Comparison of ENCODE assay signal across 1 cellular context in the genomic region with DNA sequence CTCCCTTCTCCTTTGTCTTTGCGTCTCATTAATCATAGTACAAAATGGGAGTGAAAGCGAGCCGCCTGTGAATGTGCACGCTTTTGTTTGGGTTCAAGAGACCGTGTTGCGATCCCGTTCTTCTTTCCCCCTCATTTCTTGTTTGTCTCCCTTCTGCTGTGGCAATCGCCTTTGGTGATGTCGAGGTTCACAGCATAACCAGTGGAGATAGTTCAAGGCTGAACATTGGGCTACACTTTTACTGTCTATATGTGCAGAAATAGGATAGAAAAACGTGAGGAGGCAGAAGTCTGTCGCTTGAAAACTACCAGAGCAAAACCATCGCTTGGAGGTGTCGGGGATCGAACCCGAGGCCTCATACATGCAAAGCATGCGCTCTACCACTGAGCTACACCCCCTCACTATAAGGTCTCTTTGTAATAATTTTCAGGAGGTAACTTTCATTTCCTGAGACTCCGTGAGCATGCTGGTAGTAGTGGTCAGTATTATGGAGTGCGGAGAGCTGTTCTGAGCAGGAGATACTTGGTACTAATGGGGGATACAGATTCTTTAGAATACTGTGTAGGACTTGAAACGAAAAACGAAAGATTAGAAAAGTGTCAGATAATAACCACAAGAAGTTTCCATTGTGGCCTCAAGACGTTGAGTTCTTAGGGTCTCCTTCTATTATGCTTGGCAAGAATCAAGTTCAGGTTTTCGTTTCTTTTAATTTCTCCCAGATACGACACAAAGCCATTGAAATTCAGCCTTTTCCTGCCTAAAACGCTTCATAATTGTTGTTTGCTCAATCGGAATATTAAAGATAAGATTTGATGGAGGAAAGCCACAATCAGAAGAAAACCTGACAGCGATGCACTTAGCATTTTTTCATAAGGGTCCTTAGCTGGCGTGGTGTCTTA.
TF ChIP-seq lines count a peak whose summit lies in the region.

No MANE protein-coding gene starts in this region.

TF ChIP-seq in K562, 482 proteins besides CTCF, POLR2A, EP300 and RAD21 (continued from another document and continues in another):
- TF ChIP-seq, protein P1, sequence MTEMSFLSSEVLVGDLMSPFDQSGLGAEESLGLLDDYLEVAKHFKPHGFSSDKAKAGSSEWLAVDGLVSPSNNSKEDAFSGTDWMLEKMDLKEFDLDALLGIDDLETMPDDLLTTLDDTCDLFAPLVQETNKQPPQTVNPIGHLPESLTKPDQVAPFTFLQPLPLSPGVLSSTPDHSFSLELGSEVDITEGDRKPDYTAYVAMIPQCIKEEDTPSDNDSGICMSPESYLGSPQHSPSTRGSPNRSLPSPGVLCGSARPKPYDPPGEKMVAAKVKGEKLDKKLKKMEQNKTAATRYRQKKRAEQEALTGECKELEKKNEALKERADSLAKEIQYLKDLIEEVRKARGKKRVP (CRISPR knock-in tag; IDR thresholded peaks at IDR 0.05): 0 out of 2 replicates have a peak, but pooled peaks have one; percentile 18
- TF ChIP-seq GABPB1 (CRISPR knock-in tag; IDR thresholded peaks at IDR 0.05) (0 out of 2 replicates have a peak, but pooled peaks have one; percentile 53), ZNF175 (CRISPR knock-in tag; IDR thresholded peaks at IDR 0.05; ENCODE audit: low read depth) (0 out of 2 replicates have a peak, but pooled peaks have one; percentile 27), ZNF23 (CRISPR knock-in tag; IDR thresholded peaks at IDR 0.05) (no peak), MAFF (IDR thresholded peaks at IDR 0.05; ENCODE audit: low read length) (0 out of 2 replicates have a peak, but pooled peaks have one; percentile 16), JUN (IDR thresholded peaks at IDR 0.05; ENCODE audit: borderline replicate concordance, low read depth, low read length) (0 out of 2 replicates have a peak, but pooled peaks have one; percentile 37), JUN (CRISPR knock-in tag; IDR thresholded peaks at IDR 0.05; ENCODE audit: borderline replicate concordance) (no peak), NUFIP1 (IDR thresholded peaks at IDR 0.05; ENCODE audit: partially characterized antibody) (no peak), LARP7 (IDR thresholded peaks at IDR 0.05) (no peak), ZNF140 (CRISPR knock-in tag; IDR thresholded peaks at IDR 0.05) (no peak), TRIM24 (IDR thresholded peaks at IDR 0.05) (peak in 1 of 2 experiments; percentile 46; a peak in 1 of 4 replicates), KLF10 (CRISPR knock-in tag; IDR thresholded peaks at IDR 0.05) (no peak), KDM5B (IDR thresholded peaks at IDR 0.05; ENCODE audit: insufficient replicate concordance, low read depth, low read length) (peak; percentile 41), NRF1 (conservative IDR thresholded peaks at IDR 0.05 in 1 of 2, IDR thresholded peaks at IDR 0.05 in 1 of 2) (peak; percentile 46 to 60; a peak in 3 of 4 replicates), BRF1 (IDR thresholded peaks at IDR 0.05; ENCODE audit: borderline replicate concordance, extremely low read depth, insufficient read length) (peak; percentile 54), CHCHD3 (CRISPR knock-in tag; IDR thresholded peaks at IDR 0.05) (no peak), ZNF184 (CRISPR knock-in tag; IDR thresholded peaks at IDR 0.05) (no peak), TEAD4 (IDR thresholded peaks at IDR 0.05; ENCODE audit: low read length) (peak; percentile 84), TEAD4 (CRISPR knock-in tag; IDR thresholded peaks at IDR 0.05; ENCODE audit: borderline replicate concordance) (no peak), MEF2A (IDR thresholded peaks at IDR 0.05; ENCODE audit: control insufficient read depth, low read depth, low read length) (no peak), EP400 (IDR thresholded peaks at IDR 0.05) (peak; percentile 39), EHMT2 (IDR thresholded peaks at IDR 0.05) (peak; percentile 60), CREM (IDR thresholded peaks at IDR 0.05; ENCODE audit: low read depth) (peak; percentile 58; the same call in 1 of the 2 replicates), ZNF124 (CRISPR knock-in tag; IDR thresholded peaks at IDR 0.05) (no peak), MTA3 (IDR thresholded peaks at IDR 0.05; ENCODE audit: borderline replicate concordance) (0 out of 2 replicates have a peak, but pooled peaks have one; percentile 69), HDAC1 (IDR thresholded peaks at IDR 0.05) (peak; percentile 60 to 67; a peak in 3 of 4 replicates), SAP30 (IDR thresholded peaks at IDR 0.05; ENCODE audit: borderline replicate concordance, insufficient read depth, low read depth, low read length, poor library complexity, severe bottlenecking) (peak; percentile 22), STAT5A (IDR thresholded peaks at IDR 0.05; ENCODE audit: borderline replicate concordance, low read length) (peak; percentile 28; the same call in 1 of the 2 replicates), ZC3H4 (CRISPR knock-in tag; IDR thresholded peaks at IDR 0.05; ENCODE audit: borderline replicate concordance) (no peak), ZZZ3 (IDR thresholded peaks at IDR 0.05) (no peak), MYC (IDR thresholded peaks at IDR 0.05; ENCODE audit: low read depth, low read length) (peak; percentile 79), MYC (CRISPR knock-in tag; IDR thresholded peaks at IDR 0.05; ENCODE audit: borderline replicate concordance, low read depth) (no peak), FOXJ2 (tag; IDR thresholded peaks at IDR 0.05) (peak; percentile 44; the same call in 1 of the 2 replicates), NCOA1 (IDR thresholded peaks at IDR 0.05; ENCODE audit: low read depth) (0 out of 2 replicates have a peak, but pooled peaks have one; percentile 36), FOSL1 (tag; conservative IDR thresholded peaks at IDR 0.05) (0 out of 2 replicates have a peak, but pooled peaks have one; percentile 41), TCF7L2 (IDR thresholded peaks at IDR 0.05; ENCODE audit: low read depth, low read length) (no peak), NBN (IDR thresholded peaks at IDR 0.05; ENCODE audit: low read depth) (peak; percentile 94; the same call in 1 of the 2 replicates), PHB2 (IDR thresholded peaks at IDR 0.05; ENCODE audit: low read depth) (no peak), CBFB (CRISPR knock-in tag; IDR thresholded peaks at IDR 0.05) (no peak), CAMTA2 (CRISPR knock-in tag; conservative IDR thresholded peaks at IDR 0.05) (no peak), L3MBTL2 (IDR thresholded peaks at IDR 0.05) (peak; percentile 77), RBM15 (IDR thresholded peaks at IDR 0.05; ENCODE audit: insufficient read depth, low read length) (no peak), CEBPB (tag; IDR thresholded peaks at IDR 0.05) (peak; percentile 61), HLTF (IDR thresholded peaks at IDR 0.05) (0 out of 2 replicates have a peak, but pooled peaks have one; percentile 40), ZSCAN29 (IDR thresholded peaks at IDR 0.05) (peak; percentile 93), ZFX (CRISPR knock-in tag; IDR thresholded peaks at IDR 0.05) (peak; percentile 24; the same call in 1 of the 2 replicates), BRD4 (IDR thresholded peaks at IDR 0.05) (peak; percentile 85), GTF2F1 (IDR thresholded peaks at IDR 0.05; ENCODE audit: low read depth, low read length) (no peak), ZFP36 (IDR thresholded peaks at IDR 0.05; ENCODE audit: low read depth, low read length, partially characterized antibody) (peak; percentile 50), ATF7 (IDR thresholded peaks at IDR 0.05) (peak; percentile 58), ATF1 (CRISPR knock-in tag; IDR thresholded peaks at IDR 0.05) (no peak), ATF1 (tag; IDR thresholded peaks at IDR 0.05) (peak; percentile 72), NR1H2 (CRISPR knock-in tag; IDR thresholded peaks at IDR 0.05) (0 out of 2 replicates have a peak, but pooled peaks have one; percentile 73), SRSF9 (IDR thresholded peaks at IDR 0.05; ENCODE audit: borderline replicate concordance, low read depth, low read length) (no peak), ZNF232 (CRISPR knock-in tag; IDR thresholded peaks at IDR 0.05) (no peak), ZNF644 (tag; IDR thresholded peaks at IDR 0.05; ENCODE audit: low read depth) (no peak), CBFA2T2 (conservative IDR thresholded peaks at IDR 0.05) (no peak), ZNF253 (CRISPR knock-in tag; conservative IDR thresholded peaks at IDR 0.05) (no peak), BHLHE40 (IDR thresholded peaks at IDR 0.05; ENCODE audit: low read length) (peak; percentile 87), JUND (IDR thresholded peaks at IDR 0.05; ENCODE audit: borderline replicate concordance, low read depth, low read length) (peak; percentile 41; the same call in 1 of the 2 replicates), JUND (tag; IDR thresholded peaks at IDR 0.05; ENCODE audit: borderline replicate concordance, low read depth, low read length) (no peak; the same call in 2 of the 3 replicates), POLR3A (IDR thresholded peaks at IDR 0.05; ENCODE audit: borderline replicate concordance, extremely low read depth, insufficient read depth, insufficient read length) (peak; percentile 89), BDP1 (IDR thresholded peaks at IDR 0.05; ENCODE audit: insufficient read depth, insufficient read length) (peak; percentile 55), SMAD2 (IDR thresholded peaks at IDR 0.05; ENCODE audit: low read depth, low read length) (no peak), FIP1L1 (IDR thresholded peaks at IDR 0.05; ENCODE audit: low read depth, low read length, poor library complexity, severe bottlenecking) (no peak), KAT7 (CRISPR knock-in tag; IDR thresholded peaks at IDR 0.05; ENCODE audit: borderline replicate concordance) (no peak; the same call in 1 of the 2 replicates)
- TF ChIP-seq, protein P2, sequence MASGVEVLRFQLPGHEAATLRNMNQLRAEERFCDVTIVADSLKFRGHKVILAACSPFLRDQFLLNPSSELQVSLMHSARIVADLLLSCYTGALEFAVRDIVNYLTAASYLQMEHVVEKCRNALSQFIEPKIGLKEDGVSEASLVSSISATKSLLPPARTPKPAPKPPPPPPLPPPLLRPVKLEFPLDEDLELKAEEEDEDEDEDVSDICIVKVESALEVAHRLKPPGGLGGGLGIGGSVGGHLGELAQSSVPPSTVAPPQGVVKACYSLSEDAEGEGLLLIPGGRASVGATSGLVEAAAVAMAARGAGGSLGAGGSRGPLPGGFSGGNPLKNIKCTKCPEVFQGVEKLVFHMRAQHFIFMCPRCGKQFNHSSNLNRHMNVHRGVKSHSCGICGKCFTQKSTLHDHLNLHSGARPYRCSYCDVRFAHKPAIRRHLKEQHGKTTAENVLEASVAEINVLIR (CRISPR knock-in tag; IDR thresholded peaks at IDR 0.05): no peak
- TF ChIP-seq, protein P3, sequence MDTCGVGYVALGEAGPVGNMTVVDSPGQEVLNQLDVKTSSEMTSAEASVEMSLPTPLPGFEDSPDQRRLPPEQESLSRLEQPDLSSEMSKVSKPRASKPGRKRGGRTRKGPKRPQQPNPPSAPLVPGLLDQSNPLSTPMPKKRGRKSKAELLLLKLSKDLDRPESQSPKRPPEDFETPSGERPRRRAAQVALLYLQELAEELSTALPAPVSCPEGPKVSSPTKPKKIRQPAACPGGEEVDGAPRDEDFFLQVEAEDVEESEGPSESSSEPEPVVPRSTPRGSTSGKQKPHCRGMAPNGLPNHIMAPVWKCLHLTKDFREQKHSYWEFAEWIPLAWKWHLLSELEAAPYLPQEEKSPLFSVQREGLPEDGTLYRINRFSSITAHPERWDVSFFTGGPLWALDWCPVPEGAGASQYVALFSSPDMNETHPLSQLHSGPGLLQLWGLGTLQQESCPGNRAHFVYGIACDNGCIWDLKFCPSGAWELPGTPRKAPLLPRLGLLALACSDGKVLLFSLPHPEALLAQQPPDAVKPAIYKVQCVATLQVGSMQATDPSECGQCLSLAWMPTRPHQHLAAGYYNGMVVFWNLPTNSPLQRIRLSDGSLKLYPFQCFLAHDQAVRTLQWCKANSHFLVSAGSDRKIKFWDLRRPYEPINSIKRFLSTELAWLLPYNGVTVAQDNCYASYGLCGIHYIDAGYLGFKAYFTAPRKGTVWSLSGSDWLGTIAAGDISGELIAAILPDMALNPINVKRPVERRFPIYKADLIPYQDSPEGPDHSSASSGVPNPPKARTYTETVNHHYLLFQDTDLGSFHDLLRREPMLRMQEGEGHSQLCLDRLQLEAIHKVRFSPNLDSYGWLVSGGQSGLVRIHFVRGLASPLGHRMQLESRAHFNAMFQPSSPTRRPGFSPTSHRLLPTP (IDR thresholded peaks at IDR 0.05; ENCODE audit: borderline replicate concordance, extremely low read depth, insufficient read length): peak; percentile 98
- TF ChIP-seq, protein P4, sequence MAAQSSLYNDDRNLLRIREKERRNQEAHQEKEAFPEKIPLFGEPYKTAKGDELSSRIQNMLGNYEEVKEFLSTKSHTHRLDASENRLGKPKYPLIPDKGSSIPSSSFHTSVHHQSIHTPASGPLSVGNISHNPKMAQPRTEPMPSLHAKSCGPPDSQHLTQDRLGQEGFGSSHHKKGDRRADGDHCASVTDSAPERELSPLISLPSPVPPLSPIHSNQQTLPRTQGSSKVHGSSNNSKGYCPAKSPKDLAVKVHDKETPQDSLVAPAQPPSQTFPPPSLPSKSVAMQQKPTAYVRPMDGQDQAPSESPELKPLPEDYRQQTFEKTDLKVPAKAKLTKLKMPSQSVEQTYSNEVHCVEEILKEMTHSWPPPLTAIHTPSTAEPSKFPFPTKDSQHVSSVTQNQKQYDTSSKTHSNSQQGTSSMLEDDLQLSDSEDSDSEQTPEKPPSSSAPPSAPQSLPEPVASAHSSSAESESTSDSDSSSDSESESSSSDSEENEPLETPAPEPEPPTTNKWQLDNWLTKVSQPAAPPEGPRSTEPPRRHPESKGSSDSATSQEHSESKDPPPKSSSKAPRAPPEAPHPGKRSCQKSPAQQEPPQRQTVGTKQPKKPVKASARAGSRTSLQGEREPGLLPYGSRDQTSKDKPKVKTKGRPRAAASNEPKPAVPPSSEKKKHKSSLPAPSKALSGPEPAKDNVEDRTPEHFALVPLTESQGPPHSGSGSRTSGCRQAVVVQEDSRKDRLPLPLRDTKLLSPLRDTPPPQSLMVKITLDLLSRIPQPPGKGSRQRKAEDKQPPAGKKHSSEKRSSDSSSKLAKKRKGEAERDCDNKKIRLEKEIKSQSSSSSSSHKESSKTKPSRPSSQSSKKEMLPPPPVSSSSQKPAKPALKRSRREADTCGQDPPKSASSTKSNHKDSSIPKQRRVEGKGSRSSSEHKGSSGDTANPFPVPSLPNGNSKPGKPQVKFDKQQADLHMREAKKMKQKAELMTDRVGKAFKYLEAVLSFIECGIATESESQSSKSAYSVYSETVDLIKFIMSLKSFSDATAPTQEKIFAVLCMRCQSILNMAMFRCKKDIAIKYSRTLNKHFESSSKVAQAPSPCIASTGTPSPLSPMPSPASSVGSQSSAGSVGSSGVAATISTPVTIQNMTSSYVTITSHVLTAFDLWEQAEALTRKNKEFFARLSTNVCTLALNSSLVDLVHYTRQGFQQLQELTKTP (IDR thresholded peaks at IDR 0.05; ENCODE audit: low read depth in 1 of 2, partially characterized antibody in 2 of 2): peak in 1 of 2 experiments; percentile 83
- TF ChIP-seq, protein P5, sequence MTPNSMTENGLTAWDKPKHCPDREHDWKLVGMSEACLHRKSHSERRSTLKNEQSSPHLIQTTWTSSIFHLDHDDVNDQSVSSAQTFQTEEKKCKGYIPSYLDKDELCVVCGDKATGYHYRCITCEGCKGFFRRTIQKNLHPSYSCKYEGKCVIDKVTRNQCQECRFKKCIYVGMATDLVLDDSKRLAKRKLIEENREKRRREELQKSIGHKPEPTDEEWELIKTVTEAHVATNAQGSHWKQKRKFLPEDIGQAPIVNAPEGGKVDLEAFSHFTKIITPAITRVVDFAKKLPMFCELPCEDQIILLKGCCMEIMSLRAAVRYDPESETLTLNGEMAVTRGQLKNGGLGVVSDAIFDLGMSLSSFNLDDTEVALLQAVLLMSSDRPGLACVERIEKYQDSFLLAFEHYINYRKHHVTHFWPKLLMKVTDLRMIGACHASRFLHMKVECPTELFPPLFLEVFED (CRISPR knock-in tag; conservative IDR thresholded peaks at IDR 0.05): peak; percentile 72; the same call in 1 of the 2 replicates
